In genomic region chr1:19070891-19071621, GRCh38 we compare ENCODE assay signal across 31 cellular contexts.
DNase-seq lines count a peak whose midpoint lies in the region; ATAC-seq, FAIRE-seq and TF ChIP-seq lines count a peak whose summit lies in the region.
"Had no signal": no experiment of that assay in that cellular context is flagged by ENCODE, and none has a peak within 500 bp of the region (broad histone marks: within the 10 kb centered on the region; RNA-seq: fewer than 3 reads in every experiment).

No MANE protein-coding gene starts in this region.

- H4K20me1 ChIP-seq in K562 (replicated peaks; ENCODE audit: control insufficient read depth, insufficient read depth, low read length), result peaks cover 22% of the 10 kb centered on the region; the same call in 1 of the 2 replicates

- H3K27me3 ChIP-seq in NT2/D1 (ENCODE audit: insufficient read depth, insufficient read length), result no peaks in the 10 kb centered on the region
- peaks cover 13 to 43% of the 10 kb centered on the region in 2 experiments; a peak in 4 of 5 replicates for H3K27me3 ChIP-seq in K562 (ENCODE audit: control insufficient read depth in 2 of 2, insufficient read depth in 2 of 2, low read length in 2 of 2)
- H3K27me3 ChIP-seq: left lung, suprapubic skin, upper lobe of right lung had no signal

- no peak for DNase-seq in T-helper 1 cell
- no peak for DNase-seq in NT2/D1 (ENCODE audit: low read depth, low spot score)
- DNase-seq in K562 (ENCODE audit: extremely low read depth in 1 of 4, low spot score in 3 of 4), result no peak
- no peak for DNase-seq in progenitor cell of endocrine pancreas (ENCODE audit: low spot score, unreplicated experiment)
- DNase-seq in urothelium cell line (ENCODE audit: low spot score), result no peak
- no peak for DNase-seq in AG20443 (ENCODE audit: low spot score)
- DNase-seq in NCI-H2196 (lab: John Stamatoyannopoulos, UW; ENCODE audit: unreplicated experiment), result no peak
- DNase-seq: activated CD4-positive, alpha-beta T cell treated with anti-CD3 and anti-CD28 coated beads, Interleukin-2, amount 10 ng/mL, durations not matched to agents 24 days and 14 days; activated CD8-positive, alpha-beta memory T cell treated with anti-CD3 and anti-CD28 coated beads for 24 hours; activated effector memory CD4-positive, alpha-beta T cell treated with anti-CD3 and anti-CD28 coated beads, Interleukin-2, amount 50 U/mL, for 16 hours; activated naive CD8-positive, alpha-beta T cell treated with anti-CD3 and anti-CD28 coated beads, Interleukin-2, amount 10 ng/mL, durations not matched to agents 7 days and 5 days; activated T-cell treated with anti-CD3 and anti-CD28 coated beads for 4 hours; aorta; effector memory CD4-positive, alpha-beta T cell; erythroblast; islet precursor cell; NCI-H1417 treated with DMSO at 0.1 percent for 48 hours; NCI-H2081; NCI-H2227 treated with DMSO at 0.1 percent for 48 hours; NCI-H526; occipital lobe; stimulated activated naive CD4-positive, alpha-beta T cell had no signal

- no peaks in the 10 kb centered on the region for H3K79me2 ChIP-seq in K562 (ENCODE audit: control insufficient read depth, insufficient read depth, low read length)

- no peak overlapping the region for H3K4me2 ChIP-seq in K562 (ENCODE audit: insufficient read depth, low read length)

- in situ Hi-C loops in K562 (cut with MboI), result no loop called here

- CTCF ChIA-PET in K562 (lab: Yijun Ruan, JAX; ENCODE audit: low intra/inter-chr PET ratio), result no interaction called here

- FAIRE-seq in K562 (lab: Jason Lieb, UNC) (no peak), urothelium cell line (lab: Jason Lieb, UNC) (no peak)
- FAIRE-seq: GM18507 had no signal

- H3K4me1 Mint-ChIP-seq in T-helper 1 cell treated with Interleukin-12 subunit alpha and Interleukin-12 subunit beta and Interleukin-4 antibody, amounts not matched to agents 30 μg/mL and 1 μg/mL, for 36 hours (ENCODE audit: low read depth), result peaks cover 25% of the 10 kb centered on the region
- peaks cover 12% of the 10 kb centered on the region for H3K4me1 Mint-ChIP-seq in progenitor cell of endocrine pancreas (ENCODE audit: low read depth)

- ATAC-seq in K562, result peak; percentile 5; the same call in 1 of the 3 replicates
- ATAC-seq: Right ventricle myocardium inferior had no signal

- TF ChIP-seq RAD21 in K562 (CRISPR knock-in tag; conservative IDR thresholded peaks at IDR 0.05 in 1 of 2, IDR thresholded peaks at IDR 0.05 in 1 of 2), result no peak

- POLR2A ChIA-PET in K562 (lab: Yijun Ruan, JAX), result interaction anchor here (0.5 to 4.2 kb wide), 5 partner anchors 8 to 170 kb away, joined by 3 to 29 read pairs (median 4); no protein-coding TSS in a partner anchor

- peaks cover 41% of the 10 kb centered on the region for H3K36me3 ChIP-seq in NT2/D1 (ENCODE audit: insufficient read depth, insufficient read length, low read length)
- H3K36me3 ChIP-seq in K562 (ENCODE audit: control insufficient read depth, insufficient read depth, low read length), result peaks cover 36% of the 10 kb centered on the region; the same call in 2 of the 3 replicates

- H3K36me3 Mint-ChIP-seq in T-helper 1 cell treated with Interleukin-12 subunit alpha and Interleukin-12 subunit beta and Interleukin-4 antibody, amounts not matched to agents 30 μg/mL and 1 μg/mL, for 36 hours (ENCODE audit: low read depth), result peaks cover 27% of the 10 kb centered on the region
- peaks cover 9% of the 10 kb centered on the region for H3K36me3 Mint-ChIP-seq in progenitor cell of endocrine pancreas (ENCODE audit: insufficient read depth)

- intact Hi-C loops in K562 (cut with micrococcal nuclease), result no loop called here

- H3K9me3 ChIP-seq in NT2/D1 (ENCODE audit: insufficient read depth, low read length), result no peaks in the 10 kb centered on the region
- no peaks in the 10 kb centered on the region for H3K9me3 ChIP-seq in K562 (replicated peaks; ENCODE audit: control insufficient read depth, insufficient read depth, low read depth, low read length)
- H3K9me3 ChIP-seq: left lung, suprapubic skin, upper lobe of right lung had no signal

- no peaks in the 10 kb centered on the region for H3K9me1 ChIP-seq in K562 (ENCODE audit: control insufficient read depth, insufficient read depth, low read length)

- H3K4me3 Mint-ChIP-seq in T-helper 1 cell treated with Interleukin-12 subunit alpha and Interleukin-12 subunit beta and Interleukin-4 antibody, amounts not matched to agents 30 μg/mL and 1 μg/mL, for 36 hours, result no peak overlapping the region
- no peak overlapping the region for H3K4me3 Mint-ChIP-seq in progenitor cell of endocrine pancreas (ENCODE audit: low read depth)
- H3K4me3 Mint-ChIP-seq: activated CD4-positive, alpha-beta T cell treated with anti-CD3 and anti-CD28 coated beads, Interleukin-2, amount 10 ng/mL, durations not matched to agents 24 days and 14 days; activated naive CD8-positive, alpha-beta T cell treated with anti-CD3 and anti-CD28 coated beads, Interleukin-2, amount 10 ng/mL, durations not matched to agents 7 days and 5 days had no signal

- peak overlapping the region; percentile 63 for H3K27ac Mint-ChIP-seq in T-helper 1 cell treated with Interleukin-12 subunit alpha and Interleukin-12 subunit beta and Interleukin-4 antibody, amounts not matched to agents 30 μg/mL and 1 μg/mL, for 36 hours
- H3K27ac Mint-ChIP-seq in progenitor cell of endocrine pancreas, result peak overlapping the region; percentile 53
- H3K27ac Mint-ChIP-seq: activated CD4-positive, alpha-beta T cell treated with anti-CD3 and anti-CD28 coated beads, Interleukin-2, amount 10 ng/mL, durations not matched to agents 24 days and 14 days; activated naive CD8-positive, alpha-beta T cell treated with anti-CD3 and anti-CD28 coated beads, Interleukin-2, amount 10 ng/mL, durations not matched to agents 7 days and 5 days had no signal

- no peak overlapping the region for H3K4me3 ChIP-seq in NT2/D1 (ENCODE audit: insufficient read length, low read depth)
- H3K4me3 ChIP-seq in K562, result no peak overlapping the region
- H3K4me3 ChIP-seq: coronary artery, left lung, suprapubic skin, upper lobe of right lung had no signal

- peak overlapping the region; percentile 11 for H3K9ac ChIP-seq in NT2/D1 (ENCODE audit: insufficient read length, low read depth)
- no peak overlapping the region; a peak in 1 of 4 replicates for H3K9ac ChIP-seq in K562 (ENCODE audit: insufficient read depth in 1 of 2, low read depth in 2 of 2, low read length in 2 of 2)

- TF ChIP-seq POLR2A in K562 (conservative IDR thresholded peaks at IDR 0.05), result no peak

- WGBS in K562 (ENCODE audit: insufficient coverage, low coverage, missing lambda C conversion rate), result 40% methylated on average over 17 of the region's 17 CpGs

- H3K27ac ChIP-seq in K562 (ENCODE audit: extremely low read depth, low read depth, low read length), result no peak overlapping the region
- H3K27ac ChIP-seq: 22Rv1, coronary artery, left lung, suprapubic skin, upper lobe of right lung had no signal

- H3K27me3 Mint-ChIP-seq in T-helper 1 cell treated with Interleukin-12 subunit alpha and Interleukin-12 subunit beta and Interleukin-4 antibody, amounts not matched to agents 30 μg/mL and 1 μg/mL, for 36 hours (ENCODE audit: low read depth), result no peaks in the 10 kb centered on the region
- no peaks in the 10 kb centered on the region for H3K27me3 Mint-ChIP-seq in progenitor cell of endocrine pancreas
- H3K27me3 Mint-ChIP-seq: activated CD4-positive, alpha-beta T cell treated with anti-CD3 and anti-CD28 coated beads, Interleukin-2, amount 10 ng/mL, durations not matched to agents 24 days and 14 days had no signal

- H2AFZ ChIP-seq in K562 (ENCODE audit: low read depth, low read length), result no peak overlapping the region

- BruUV-seq in K562 (replicated peaks; lab: Mats Ljungman, UMichigan), result no TSS peak

- H3K4me1 ChIP-seq in NT2/D1 (ENCODE audit: insufficient read depth, insufficient read length), result peaks cover 12% of the 10 kb centered on the region
- peaks cover 0 to 26% of the 10 kb centered on the region in 2 experiments; a peak in 3 of 5 replicates for H3K4me1 ChIP-seq in K562 (replicated peaks in 1 of 2; ENCODE audit: control insufficient read depth in 2 of 2, insufficient read depth in 2 of 2, low read length in 2 of 2)

- TF ChIP-seq EP300 in K562 (IDR thresholded peaks at IDR 0.05; ENCODE audit: low read length), result no peak

- H3K9me3 Mint-ChIP-seq in T-helper 1 cell treated with Interleukin-12 subunit alpha and Interleukin-12 subunit beta and Interleukin-4 antibody, amounts not matched to agents 30 μg/mL and 1 μg/mL, for 36 hours, result no peaks in the 10 kb centered on the region
- H3K9me3 Mint-ChIP-seq in progenitor cell of endocrine pancreas (ENCODE audit: low read depth), result no peaks in the 10 kb centered on the region
- H3K9me3 Mint-ChIP-seq: activated CD4-positive, alpha-beta T cell treated with anti-CD3 and anti-CD28 coated beads, Interleukin-2, amount 10 ng/mL, durations not matched to agents 24 days and 14 days; activated naive CD8-positive, alpha-beta T cell treated with anti-CD3 and anti-CD28 coated beads, Interleukin-2, amount 10 ng/mL, durations not matched to agents 7 days and 5 days; CD14-positive monocyte had no signal

- TF ChIP-seq CTCF in K562 (IDR thresholded peaks at IDR 0.05 in 2 of 3, conservative IDR thresholded peaks at IDR 0.05 in 1 of 3; ENCODE audit: insufficient read depth in 2 of 3, low read depth in 1 of 3, low read length in 3 of 3), result no peak
- no peak for TF ChIP-seq CTCF in progenitor cell of endocrine pancreas (IDR thresholded peaks at IDR 0.05; ENCODE audit: unreplicated experiment)

TF ChIP-seq in K562, 482 proteins besides CTCF, POLR2A, EP300 and RAD21:
- TF ChIP-seq, protein P1, sequence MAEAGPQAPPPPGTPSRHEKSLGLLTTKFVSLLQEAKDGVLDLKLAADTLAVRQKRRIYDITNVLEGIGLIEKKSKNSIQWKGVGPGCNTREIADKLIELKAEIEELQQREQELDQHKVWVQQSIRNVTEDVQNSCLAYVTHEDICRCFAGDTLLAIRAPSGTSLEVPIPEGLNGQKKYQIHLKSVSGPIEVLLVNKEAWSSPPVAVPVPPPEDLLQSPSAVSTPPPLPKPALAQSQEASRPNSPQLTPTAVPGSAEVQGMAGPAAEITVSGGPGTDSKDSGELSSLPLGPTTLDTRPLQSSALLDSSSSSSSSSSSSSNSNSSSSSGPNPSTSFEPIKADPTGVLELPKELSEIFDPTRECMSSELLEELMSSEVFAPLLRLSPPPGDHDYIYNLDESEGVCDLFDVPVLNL (CRISPR knock-in tag; IDR thresholded peaks at IDR 0.05; ENCODE audit: low read depth), result no peak
- TF ChIP-seq CREB1 (IDR thresholded peaks at IDR 0.05), result no peak
- TF ChIP-seq CREB1 (CRISPR knock-in tag; IDR thresholded peaks at IDR 0.05), result no peak
- TF ChIP-seq NUFIP1 (IDR thresholded peaks at IDR 0.05; ENCODE audit: partially characterized antibody), result no peak
- no peak for TF ChIP-seq MTF1 (CRISPR knock-in tag; IDR thresholded peaks at IDR 0.05; ENCODE audit: borderline replicate concordance)
- peak; percentile 52 for TF ChIP-seq POLR2G (IDR thresholded peaks at IDR 0.05; ENCODE audit: low read depth, low read length)
- 0 out of 2 replicates have a peak, but pooled peaks have one; percentile 13 for TF ChIP-seq SPI1 (IDR thresholded peaks at IDR 0.05; ENCODE audit: borderline replicate concordance, low read depth, low read length)
- no peak for TF ChIP-seq SMAD1 (IDR thresholded peaks at IDR 0.05; ENCODE audit: low read depth, low read length, partially characterized antibody)
- no peak for TF ChIP-seq ARNT (IDR thresholded peaks at IDR 0.05)
